20 cellular contexts compared by ENCODE assay signal in genomic region chr22:27260087-27260730, GRCh38.
DNase-seq lines count a peak whose midpoint lies in the region; ATAC-seq, FAIRE-seq and TF ChIP-seq lines count a peak whose summit lies in the region.
"Had no signal": no experiment of that assay in that cellular context is flagged by ENCODE, and none has a peak within 500 bp of the region (broad histone marks: within the 10 kb centered on the region; RNA-seq: fewer than 3 reads in every experiment).

No MANE protein-coding gene starts in this region.

- no peak overlapping the region for H4K91ac ChIP-seq in H1 (replicated peaks; ENCODE audit: insufficient read length, low read length)

- H3K9ac ChIP-seq in HepG2 (ENCODE audit: insufficient read depth, low read depth, low read length): no peak overlapping the region
- H3K9ac ChIP-seq in H1 (replicated peaks in 1 of 4; ENCODE audit: extremely low read depth in 1 of 4, low read depth in 3 of 4, low read length in 3 of 4): no peak overlapping the region; a peak in 1 of 7 replicates
- H3K9ac ChIP-seq: GM23248 had no signal

- no peak for FAIRE-seq in HepG2 (lab: Jason Lieb, UNC)
- peak; percentile 24 for FAIRE-seq in H1 (lab: Jason Lieb, UNC)
- peak; percentile 90 for FAIRE-seq in urothelium cell line (lab: Jason Lieb, UNC)
- FAIRE-seq: GM12891 had no signal

- H3K79me2 ChIP-seq in HepG2 (ENCODE audit: insufficient read depth, low read length) (no peaks in the 10 kb centered on the region), H1 (ENCODE audit: control insufficient read depth in 1 of 2, insufficient read depth in 2 of 2, low read length in 2 of 2) (no peaks in the 10 kb centered on the region)

- H3K27ac ChIP-seq in HepG2 (ENCODE audit: extremely low read length, insufficient read depth, low read length): no peak overlapping the region
- H3K27ac ChIP-seq in right lobe of liver: no peak overlapping the region
- H3K27ac ChIP-seq in H1 (ENCODE audit: low read depth, low read length): no peak overlapping the region
- H3K27ac ChIP-seq in gastrocnemius medialis: no peak overlapping the region
- H3K27ac ChIP-seq: GM23248, HL-60 had no signal

- H3K79me1 ChIP-seq in H1 (ENCODE audit: low read depth, low read length): no peaks in the 10 kb centered on the region

- H3K56ac ChIP-seq in H1 (replicated peaks; ENCODE audit: insufficient read length, low read depth, low read length): no peak overlapping the region

- H2AFZ ChIP-seq in HepG2 (ENCODE audit: low read length) (no peak overlapping the region), H1 (ENCODE audit: low read length) (no peak overlapping the region)
- H2AFZ ChIP-seq: GM23248 had no signal

- no peak overlapping the region; the same call in 1 of the 2 replicates for H2BK12ac ChIP-seq in H1 (ENCODE audit: low read depth, low read length)

- no peak overlapping the region for H3K14ac ChIP-seq in H1 (ENCODE audit: insufficient read length)

- H3K27me3 ChIP-seq in HepG2 (ENCODE audit: control insufficient read depth in 1 of 2, insufficient read depth in 2 of 2, low read length in 2 of 2): 0 out of 5 replicates have a peak, but pooled peaks cover 0 to 3% of the 10 kb centered on the region in 2 experiments
- H3K27me3 ChIP-seq in right lobe of liver: no peaks in the 10 kb centered on the region
- H3K27me3 ChIP-seq in H1 (replicated peaks in 1 of 4; ENCODE audit: control insufficient read depth in 3 of 4, extremely low read depth in 1 of 4, insufficient read depth in 3 of 4, low read length in 3 of 4): no peaks in the 10 kb centered on the region
- no peaks in the 10 kb centered on the region for H3K27me3 ChIP-seq in gastrocnemius medialis

- TF ChIP-seq POLR2A in HepG2 (IDR thresholded peaks at IDR 0.05; ENCODE audit: insufficient read depth in 1 of 2, low read depth in 2 of 2, low read length in 2 of 2): no peak
- no peak for TF ChIP-seq POLR2A in right lobe of liver (IDR thresholded peaks at IDR 0.05)
- TF ChIP-seq POLR2A in H1 (IDR thresholded peaks at IDR 0.05; ENCODE audit: control extremely low read depth in 1 of 2, low read depth in 2 of 2, low read length in 2 of 2): no peak
- TF ChIP-seq POLR2A in gastrocnemius medialis (IDR thresholded peaks at IDR 0.05): no peak

- ATAC-seq in HepG2 (no peak), right lobe of liver (no peak), gastrocnemius medialis (no peak)
- ATAC-seq: Panc1 had no signal

- H4K20me1 ChIP-seq in HepG2 (ENCODE audit: insufficient read depth, low read length): no peaks in the 10 kb centered on the region
- no peaks in the 10 kb centered on the region for H4K20me1 ChIP-seq in H1 (replicated peaks in 1 of 2; ENCODE audit: control insufficient read depth in 1 of 2, insufficient read depth in 2 of 2, low read length in 2 of 2)

- H3K4me2 ChIP-seq in HepG2 (ENCODE audit: low read depth, low read length): no peak overlapping the region
- H3K4me2 ChIP-seq in H1 (ENCODE audit: insufficient read depth in 1 of 2, low read depth in 2 of 2, low read length in 2 of 2): no peak overlapping the region

- 0 out of 2 replicates have a peak, but pooled peaks cover 3% of the 10 kb centered on the region for H3K23me2 ChIP-seq in H1 (ENCODE audit: low read depth, low read length)

- H4K8ac ChIP-seq in H1 (ENCODE audit: extremely low read depth, insufficient read depth, low read length): no peak overlapping the region

- no peak overlapping the region for H4K5ac ChIP-seq in H1 (ENCODE audit: insufficient read length, low read depth, low read length)

- TF ChIP-seq EP300 in HepG2 (IDR thresholded peaks at IDR 0.05; ENCODE audit: low read depth in 2 of 2, low read length in 2 of 2): no peak
- TF ChIP-seq EP300 in HepG2 (CRISPR knock-in tag; IDR thresholded peaks at IDR 0.05; ENCODE audit: borderline replicate concordance): no peak
- TF ChIP-seq EP300 in H1 (IDR thresholded peaks at IDR 0.05; ENCODE audit: borderline replicate concordance in 1 of 2, low read depth in 2 of 2, low read length in 2 of 2): no peak

- intact Hi-C loops in HepG2 (cut with micrococcal nuclease; ENCODE audit: unreplicated experiment): no loop called here
- intact Hi-C loops in right lobe of liver (cut with DNase I): no loop called here
- intact Hi-C loops in gastrocnemius medialis (cut with DNase I; ENCODE audit: low total_unique reads): loop anchor here (1.0 kb wide), 1 partner anchor 23 kb away; no protein-coding TSS in a partner anchor

- H2AK5ac ChIP-seq in H1 (ENCODE audit: low read depth, low read length): no peak overlapping the region

- 72% methylated on average over 5 of the region's 6 CpGs for WGBS in HepG2 (ENCODE audit: low lambda C conversion rate)
- 31% methylated on average over 6 of the region's 6 CpGs for WGBS in right lobe of liver (ENCODE audit: insufficient coverage, low coverage, low lambda C conversion rate, missing lambda C conversion rate)
- 58% methylated on average over 6 of the region's 6 CpGs; no CpG with 5 or more reads in 1 of the 2 experiments for whole genome bisulfite sequencing in H1 (ENCODE audit: extremely low coverage in 1 of 2, insufficient coverage in 1 of 2, insufficient read length in 1 of 2, insufficient replicate concordance in 2 of 2, low coverage in 1 of 2, low lambda C conversion rate in 2 of 2, missing lambda C conversion rate in 1 of 2), 2 experiments

- DNase-seq in HepG2 (ENCODE audit: low spot score) (no peak), right lobe of liver (no peak), NCI-H446 treated with DMSO at 0.1 percent for 48 hours (lab: John Stamatoyannopoulos, UW) (peak; percentile 83), H1 (ENCODE audit: low read depth in 1 of 2, low spot score in 2 of 2) (no peak), urothelium cell line (ENCODE audit: low spot score) (no peak), amygdala (lab: John Stamatoyannopoulos, UW) (no peak), gastrocnemius medialis (no peak)
- DNase-seq in stimulated activated CD4-positive, alpha-beta T cell treated with anti-CD3 and anti-CD28 coated beads, Interleukin-4, amount 100 ng/mL, for 24 hours: no peak
- DNase-seq: AML-193, Caco-2, GM23248, KG1, NCI-H1092, NCI-H2029, NCI-H69, SHP77 treated with DMSO at 0.1 percent for 48 hours, SW 1271 had no signal

- in situ Hi-C loops in HepG2 (cut with HindIII; ENCODE audit: extremely low pct_ligation_motif_present, low pct_unique_long_range_greater_than_20kb) (no loop called here), gastrocnemius medialis (cut with MboI; ENCODE audit: low sequenced_read_pairs in 4 of 4) (no loop called here)

- no peak for TF ChIP-seq CTCF in HepG2 (CRISPR knock-in tag; IDR thresholded peaks at IDR 0.05)
- no peak for TF ChIP-seq CTCF in right lobe of liver (IDR thresholded peaks at IDR 0.05)
- TF ChIP-seq CTCF in H1 (IDR thresholded peaks at IDR 0.05; ENCODE audit: control extremely low read depth in 1 of 3, insufficient read depth in 1 of 3, low read depth in 1 of 3, low read length in 3 of 3): no peak
- TF ChIP-seq CTCF in gastrocnemius medialis (IDR thresholded peaks at IDR 0.05 in 4 of 5, conservative IDR thresholded peaks at IDR 0.05 in 1 of 5): no peak

- no peak overlapping the region for H2BK120ac ChIP-seq in H1 (replicated peaks; ENCODE audit: low read depth, low read length)

- POLR2A ChIA-PET in HepG2 (lab: Yijun Ruan, JAX): no interaction called here
- POLR2A ChIA-PET in H1 (lab: Charles Lee; ENCODE audit: partially characterized antibody): no interaction called here

- H3K9me3 ChIP-seq in HepG2 (ENCODE audit: low read length): peaks cover 7% of the 10 kb centered on the region; the same call in 1 of the 2 replicates
- no peaks in the 10 kb centered on the region for H3K9me3 ChIP-seq in right lobe of liver
- peaks cover 5 to 6% of the 10 kb centered on the region in 2 experiments; a peak in 2 of 4 replicates for H3K9me3 ChIP-seq in H1 (ENCODE audit: insufficient read depth in 2 of 2, low read depth in 1 of 2, low read length in 1 of 2)
- peaks cover 0 to 12% (median 0%) of the 10 kb centered on the region in 3 donors for H3K9me3 ChIP-seq in gastrocnemius medialis

- H3K23ac ChIP-seq in H1 (ENCODE audit: insufficient read length): no peak overlapping the region

- no peak overlapping the region for H3K18ac ChIP-seq in H1 (ENCODE audit: extremely low read depth, low read length)

- H3K4me1 ChIP-seq in HepG2 (ENCODE audit: insufficient read depth, low read length) (no peaks in the 10 kb centered on the region), right lobe of liver (no peaks in the 10 kb centered on the region), H1 (replicated peaks in 1 of 4; ENCODE audit: control insufficient read depth in 3 of 4, insufficient read depth in 4 of 4, low read length in 3 of 4) (peaks cover 0 to 8% (median 0%) of the 10 kb centered on the region in 4 experiments; a peak in 4 of 7 replicates), gastrocnemius medialis (no peaks in the 10 kb centered on the region)
- H3K4me1 ChIP-seq: Caco-2 had no signal

- no peaks in the 10 kb centered on the region for H3K36me3 ChIP-seq in HepG2 (replicated peaks in 1 of 2; ENCODE audit: control insufficient read depth in 1 of 2, insufficient read depth in 2 of 2, low read length in 2 of 2)
- H3K36me3 ChIP-seq in right lobe of liver: no peaks in the 10 kb centered on the region
- no peaks in the 10 kb centered on the region for H3K36me3 ChIP-seq in H1 (ENCODE audit: control insufficient read depth in 2 of 4, insufficient read depth in 4 of 4, low read length in 3 of 4)
- no peaks in the 10 kb centered on the region for H3K36me3 ChIP-seq in gastrocnemius medialis

- H3K4me3 ChIP-seq in HepG2 (replicated peaks in 1 of 3; ENCODE audit: insufficient read depth in 1 of 3, low read depth in 2 of 3, low read length in 3 of 3): no peak overlapping the region
- H3K4me3 ChIP-seq in right lobe of liver: no peak overlapping the region
- no peak overlapping the region for H3K4me3 ChIP-seq in H1 (ENCODE audit: extremely low read depth in 1 of 4, insufficient read depth in 2 of 4, low read depth in 3 of 4, low read length in 4 of 4)
- H3K4me3 ChIP-seq in gastrocnemius medialis: no peak overlapping the region
- H3K4me3 ChIP-seq: GM23248 had no signal

- BruUV-seq in HepG2 (replicated peaks; lab: Mats Ljungman, UMichigan): no TSS peak

- CTCF ChIA-PET in HepG2 (lab: Yijun Ruan, JAX; ENCODE audit: low intra/inter-chr PET ratio, low total read pairs) (no interaction called here), H1 (lab: Charles Lee; ENCODE audit: partially characterized antibody) (interaction anchor here (1.1 to 1.5 kb wide), 3 partner anchors 8 to 71 kb away, joined by 3 to 9 read pairs (median 5); no protein-coding TSS in a partner anchor)

- H3K4ac ChIP-seq in H1 (replicated peaks; ENCODE audit: insufficient read length, low read depth, low read length): no peak overlapping the region

- TF ChIP-seq RAD21 in HepG2 (CRISPR knock-in tag; IDR thresholded peaks at IDR 0.05): no peak
- TF ChIP-seq RAD21 in H1 (IDR thresholded peaks at IDR 0.05 in 1 of 2, conservative IDR thresholded peaks at IDR 0.05 in 1 of 2; ENCODE audit: low read depth in 2 of 2, low read length in 2 of 2): no peak

- 0 out of 2 replicates have a peak overlapping the region, but pooled peaks have one; percentile 73 for H2BK20ac ChIP-seq in H1 (ENCODE audit: low read length)

- no peak overlapping the region for H2BK15ac ChIP-seq in H1 (ENCODE audit: low read length)

- H2BK5ac ChIP-seq in H1 (ENCODE audit: low read depth, low read length): no peak overlapping the region

TF ChIP-seq in H1, 55 proteins besides CTCF, POLR2A, EP300 and RAD21 (continues in another document):
- TF ChIP-seq BACH1 (IDR thresholded peaks at IDR 0.05; ENCODE audit: low read length): peak; percentile 56; the same call in 1 of the 2 replicates
- no peak for TF ChIP-seq CEBPB (IDR thresholded peaks at IDR 0.05; ENCODE audit: low read depth, low read length)

Comparison
In these comparisons a context has a peak if more than half of its experiments do, and no peak if none do; other contexts are left out.
1. Of the 41 proteins assayed by ChIP-seq in both HepG2 and H1: peak only in HepG2: none; only in H1: none; in both: MAFK; in neither: 40.